8 cellular contexts compared by ENCODE assay signal in genomic region chr17:7295230-7296180, GRCh38. TPM values are rescaled to one million over a fixed set of nuclear protein-coding genes. Genes with fewer than 3 reads are reported as not detected.
DNase-seq lines count a peak whose midpoint lies in the region; ATAC-seq and TF ChIP-seq lines count a peak whose summit lies in the region.

No MANE protein-coding gene starts in this region.

- peaks cover 4% of the 10 kb centered on the region; the same call in 1 of the 2 replicates for H4K20me1 ChIP-seq in GM23338 (replicated peaks; ENCODE audit: insufficient read depth)

- H3K9me2 ChIP-seq in GM23338 (ENCODE audit: insufficient read depth) = no peaks in the 10 kb centered on the region

- H3K4me3 ChIP-seq in ACC112 (ENCODE audit: low read depth, low read length) (peak overlapping the region; percentile 76), GM23338 (peak overlapping the region; percentile 63)

- peaks cover 23% of the 10 kb centered on the region for H3F3A ChIP-seq in GM23338 (replicated peaks; ENCODE audit: low read depth)

- H3K4me3 Mint-ChIP-seq in GM23338 (peak overlapping the region; percentile 76), brain (peak overlapping the region; percentile 74 to 83 (median 80)), naive B cell (peak overlapping the region; percentile 76 to 93 (median 89))

- peaks cover 34% of the 10 kb centered on the region for H3K27me3 ChIP-seq in ACC112 (ENCODE audit: insufficient read depth, low read length)
- H3K27me3 ChIP-seq in GM23338 (ENCODE audit: insufficient read depth) = peaks cover 18% of the 10 kb centered on the region

- no peaks in the 10 kb centered on the region for H3K36me3 ChIP-seq in ACC112 (ENCODE audit: insufficient read depth, low read length)
- no peaks in the 10 kb centered on the region for H3K36me3 ChIP-seq in GM23338 (ENCODE audit: insufficient read depth)

- H3K4me1 Mint-ChIP-seq in GM23338 (peaks cover 23% of the 10 kb centered on the region), brain (peaks cover 30% of the 10 kb centered on the region), naive B cell (peaks cover 7 to 26% (median 22%) of the 10 kb centered on the region in 3 donors)

- H3K27ac Mint-ChIP-seq in GM23338 (0 out of 2 replicates have a peak overlapping the region, but pooled peaks have one; percentile 65), brain (peak overlapping the region in 1 of 5 experiments; percentile 62), naive B cell (peak overlapping the region in 3 of 6 donors; percentile 12 to 80 (median 79))

- no peak overlapping the region for H3K27ac ChIP-seq in ACC112 (ENCODE audit: low read depth, low read length)
- H3K27ac ChIP-seq in GM23338 (ENCODE audit: low read depth) = 0 out of 2 replicates have a peak overlapping the region, but pooled peaks have one; percentile 66

- ATAC-seq in GM23338 (peak; percentile 10), naive B cell (ENCODE audit: low read depth in 2 of 2) (peak; percentile 23 to 29), GM18861 (IDR thresholded peaks at IDR 0.05; ENCODE audit: unreplicated experiment) (no peak), HG02970 (IDR thresholded peaks at IDR 0.05; ENCODE audit: low FRiP score, unreplicated experiment) (no peak)

- H2AFZ ChIP-seq in ACC112 (ENCODE audit: low read length, unreplicated experiment) = peak overlapping the region; percentile 21
- H2AFZ ChIP-seq in GM23338 = peak overlapping the region; percentile 97

- peaks cover 9% of the 10 kb centered on the region; the same call in 1 of the 3 replicates for H3K9me3 Mint-ChIP-seq in GM23338
- peaks cover 0 to 4% (median 0%) of the 10 kb centered on the region in 5 experiments for H3K9me3 Mint-ChIP-seq in brain
- peaks cover 0 to 1% (median 0%) of the 10 kb centered on the region in 7 donors for H3K9me3 Mint-ChIP-seq in naive B cell

- peak; percentile 51 for DNase-seq in GM23338 (ENCODE audit: low spot score)
- DNase-seq in naive B cell = no peak
- no peak for DNase-seq in NCI-H2171 treated with DMSO at 0.1 percent for 48 hours (lab: John Stamatoyannopoulos, UW)
- no peak for DNase-seq in activated CD4-positive, alpha-beta T cell treated with anti-CD3 and anti-CD28 coated beads for 1 hour

- H3K27me3 Mint-ChIP-seq in GM23338 (ENCODE audit: insufficient read depth, low read depth, poor library complexity) (peaks cover 36% of the 10 kb centered on the region), brain (peaks cover 77% of the 10 kb centered on the region), naive B cell (peaks cover 23 to 61% (median 49%) of the 10 kb centered on the region in 3 donors)

- peaks cover 3% of the 10 kb centered on the region for H3K4me1 ChIP-seq in ACC112 (ENCODE audit: control insufficient read depth, insufficient read depth, low read length, unreplicated experiment)
- H3K4me1 ChIP-seq in GM23338 (ENCODE audit: insufficient read depth) = peaks cover 21% of the 10 kb centered on the region

- H3K36me3 Mint-ChIP-seq in GM23338 (ENCODE audit: low read depth) (no peaks in the 10 kb centered on the region; the same call in 2 of the 3 replicates), brain (no peaks in the 10 kb centered on the region), naive B cell (no peaks in the 10 kb centered on the region)

- peak overlapping the region; percentile 91 for H3K4me2 ChIP-seq in GM23338

- H3K79me2 ChIP-seq in ACC112 (ENCODE audit: control insufficient read depth, insufficient read depth, low read length, unreplicated experiment) (no peaks in the 10 kb centered on the region), GM23338 (replicated peaks; ENCODE audit: insufficient read depth) (no peaks in the 10 kb centered on the region)

- TF ChIP-seq CTCF in GM23338 (conservative IDR thresholded peaks at IDR 0.05; ENCODE audit: low read depth in 2 of 2) (peak; percentile 12 to 21; a peak in 2 of 4 replicates), brain (conservative IDR thresholded peaks at IDR 0.05) (no peak)

TF ChIP-seq in GM23338, 12 proteins besides CTCF, POLR2A, EP300 and RAD21:
- no peak for TF ChIP-seq JUNB (IDR thresholded peaks at IDR 0.05; ENCODE audit: unreplicated experiment)
- TF ChIP-seq EZH2 (IDR thresholded peaks at IDR 0.05; ENCODE audit: low read depth, unreplicated experiment) = no peak
- TF ChIP-seq REST (IDR thresholded peaks at IDR 0.05; ENCODE audit: unreplicated experiment) = no peak
TF ChIP-seq in GM23338: peak in this region for 0.

RNA-seq across cellular contexts. Expression of gene YBX2, which starts 1.1 kb away (rescaled TPM):
- total RNA-seq in GM23338 (2014; rRNA removed; shearing (Covaris generic)) = 20.6 and 36.5 TPM in 2 replicates
- polyA plus RNA-seq in GM23338 (2016; fragmentation: Nextera tagmentation; extraction: Ambion mirVana) (22.1 and 22.5 TPM in 2 replicates), brain (ENCODE audit: insufficient read depth, low read depth, low replicate concordance) (41.4 TPM), naive B cell (ENCODE audit: low read depth in 6 of 6) (not detected)

RNA-seq across cellular contexts. Expression of gene EIF5A, which starts 11.9 kb away (rescaled TPM):
- 791 and 833 TPM in 2 replicates for total RNA-seq in GM23338 (2014; rRNA removed; shearing (Covaris generic))
- polyA plus RNA-seq in GM23338 (2016; fragmentation: Nextera tagmentation; extraction: Ambion mirVana) = 1,562 and 1,621 TPM in 2 replicates
- 562 TPM for polyA plus RNA-seq in brain (ENCODE audit: insufficient read depth, low read depth, low replicate concordance)
- 100 to 1,000 TPM; 195 to 802 (median 516) TPM for polyA plus RNA-seq in naive B cell (ENCODE audit: low read depth in 6 of 6)

RNA-seq across cellular contexts. Expression of gene SLC2A4, which starts 14.0 kb away (rescaled TPM):
- total RNA-seq in GM23338 (2014; rRNA removed; shearing (Covaris generic)) = 10.2 and 13.6 TPM in 2 replicates
- polyA plus RNA-seq in GM23338 (2016; fragmentation: Nextera tagmentation; extraction: Ambion mirVana) (6.3 and 6.9 TPM in 2 replicates), brain (ENCODE audit: insufficient read depth, low read depth, low replicate concordance) (1.6 TPM), naive B cell (ENCODE audit: low read depth in 6 of 6) (not detected)

RNA-seq across cellular contexts. Expression of gene GPS2, which starts 19.7 kb away (rescaled TPM):
- 64.8 and 83.4 TPM in 2 replicates for total RNA-seq in GM23338 (2014; rRNA removed; shearing (Covaris generic))
- 117 and 122 TPM in 2 replicates for polyA plus RNA-seq in GM23338 (2016; fragmentation: Nextera tagmentation; extraction: Ambion mirVana)
- polyA plus RNA-seq in brain (ENCODE audit: insufficient read depth, low read depth, low replicate concordance) = 128 TPM
- 100 to 1,000 TPM; 103 to 131 (median 107) TPM for polyA plus RNA-seq in naive B cell (ENCODE audit: low read depth in 6 of 6)

RNA-seq across cellular contexts. Expression of gene CLDN7, which starts 33.2 kb away (rescaled TPM):
- 111 and 117 TPM in 2 replicates for total RNA-seq in GM23338 (2014; rRNA removed; shearing (Covaris generic))
- polyA plus RNA-seq in GM23338 (2016; fragmentation: Nextera tagmentation; extraction: Ambion mirVana) (46.1 and 50.7 TPM in 2 replicates), brain (ENCODE audit: insufficient read depth, low read depth, low replicate concordance) (113 TPM), naive B cell (ENCODE audit: low read depth in 6 of 6) (1 to 10 TPM in 5 of 6 donors, not detected in 1; 2.9 to 6.9 (median 4.8) TPM)

Comparison
In these comparisons a context has a peak if more than half of its experiments do, and no peak if none do; other contexts are left out.
1. ATAC-seq: peak in GM23338 (single experiment) and naive B cell (2 of 2); none in GM18861 (single experiment) and HG02970 (single experiment).
2. CTCF ChIP-seq: peak in GM23338 (2 of 2); none in brain (0 of 2).
3. RNA of gene YBX2, which starts 1.1 kb away (polyA plus RNA-seq): 41.4 TPM in brain (single experiment) and 22.1 to 22.5 TPM in GM23338; not detected in naive B cell; every median in the first group is over 10 times any median in the second.
4. Peak in every context shown above with its lines, with median percentiles within 50 percentile points of each other: H3K4me3 Mint-ChIP-seq.